In the genomic region with DNA sequence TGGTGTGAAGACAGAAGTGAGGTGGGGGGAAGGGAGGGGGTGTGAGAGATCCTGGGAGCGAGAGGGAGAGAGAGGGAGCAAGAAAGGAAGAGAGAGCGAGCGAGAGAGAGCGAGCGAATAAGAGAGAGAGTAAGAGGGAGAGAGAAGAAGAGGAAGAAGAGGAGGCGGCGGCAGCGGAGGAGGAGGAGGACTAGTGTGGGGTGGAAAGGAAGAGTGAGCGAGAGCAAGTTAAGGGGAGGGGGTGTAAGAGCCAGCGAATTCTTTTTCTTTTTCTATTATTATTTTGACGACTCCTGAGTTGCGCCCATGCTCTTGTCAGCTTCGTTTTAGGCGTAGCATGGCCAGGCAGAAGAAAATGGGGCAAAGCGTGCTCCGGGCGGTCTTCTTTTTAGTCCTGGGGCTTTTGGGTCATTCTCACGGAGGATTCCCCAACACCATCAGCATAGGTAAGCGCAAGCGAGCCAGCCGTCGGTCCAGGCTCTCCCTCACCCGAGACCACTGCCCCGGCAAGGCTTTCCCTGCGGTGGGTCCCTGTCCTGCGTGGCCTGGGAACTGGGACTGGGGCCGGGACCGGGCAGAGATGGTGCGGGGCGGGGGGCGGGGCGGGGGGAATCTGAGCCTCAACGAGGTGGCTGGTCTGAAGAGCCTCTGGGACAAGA, we compare ENCODE assay signal across 9 cellular contexts. TPM values are rescaled to one million over a fixed set of nuclear protein-coding genes. Genes with fewer than 3 reads are reported as not detected.
DNase-seq lines count a peak whose midpoint lies in the region; ATAC-seq and TF ChIP-seq lines count a peak whose summit lies in the region.
"Had no signal": no experiment of that assay in that cellular context is flagged by ENCODE, and none has a peak within 500 bp of the region (broad histone marks: within the 10 kb centered on the region; RNA-seq: fewer than 3 reads in every experiment).

A gene (plus strand): TSS at position 80 of the 659 bp plus-strand sequence. CDS start 258 bp downstream, at position 338.

- H2AFZ ChIP-seq in mammary epithelial cell (ENCODE audit: low read depth, low read length), result peak within 1 kb of the TSS; percentile 60

- WGBS in mammary epithelial cell (ENCODE audit: low coverage, missing lambda C conversion rate), result 37% methylated on average over 14 of the region's 33 CpGs

- BruUV-seq in mammary epithelial cell (replicated peaks; lab: Mats Ljungman, UMichigan), result no TSS peak

- H3K4me3 ChIP-seq in mammary epithelial cell (replicated peaks in 1 of 3; ENCODE audit: insufficient read depth in 1 of 3, low read depth in 2 of 3, low read length in 3 of 3), result peak within 1 kb of the TSS in 2 of 3 experiments; percentile 28 to 30

- in situ Hi-C loops in mammary epithelial cell (cut with MboI; ENCODE audit: low sequenced_read_pairs in 2 of 2), result no loop called here

- TF ChIP-seq CTCF in mammary epithelial cell (conservative IDR thresholded peaks at IDR 0.05 in 1 of 2, IDR thresholded peaks at IDR 0.05 in 1 of 2; ENCODE audit: extremely low read depth in 1 of 2, insufficient read depth in 1 of 2, low read depth in 1 of 2, low read length in 2 of 2), result no peak

- ATAC-seq in HG03045 (IDR thresholded peaks at IDR 0.05; ENCODE audit: unreplicated experiment) (no peak), HG03097 (IDR thresholded peaks at IDR 0.05; ENCODE audit: low FRiP score, unreplicated experiment) (no peak), HG03432 (IDR thresholded peaks at IDR 0.05; ENCODE audit: unreplicated experiment) (no peak)

- CTCF ChIA-PET in mammary epithelial cell (lab: Charles Lee; ENCODE audit: low non-redundant PET), result no interaction called here

- H3K9me3 ChIP-seq in mammary epithelial cell (replicated peaks; ENCODE audit: insufficient read depth, low read length), result no peaks in the 10 kb centered on the region

- intact Hi-C loops in mammary epithelial cell (cut with micrococcal nuclease), result no loop called here

- dilution Hi-C loops in mammary epithelial cell (cut with HindIII; ENCODE audit: low sequenced_read_pairs), result no loop called here

- H3K4me1 ChIP-seq in mammary epithelial cell (ENCODE audit: insufficient read depth, low read length), result no peaks in the 10 kb centered on the region

- H3K27ac ChIP-seq in mammary epithelial cell (ENCODE audit: insufficient read depth, low read depth, low read length), result no peak within 1 kb of the TSS
- peak within 1 kb of the TSS; percentile 15 for H3K27ac ChIP-seq in layer of hippocampus (ENCODE audit: low read depth, low read length)
- H3K27ac ChIP-seq in substantia nigra (ENCODE audit: low read depth, low read length, poor library complexity, severe bottlenecking), result peak within 1 kb of the TSS; percentile 53
- H3K27ac ChIP-seq: 22Rv1 had no signal

- H3K27me3 ChIP-seq in mammary epithelial cell (ENCODE audit: insufficient read depth, low read length) (peaks cover 9% of the 10 kb centered on the region), layer of hippocampus (ENCODE audit: control insufficient read depth, insufficient read depth, low read length) (no peaks in the 10 kb centered on the region)

- H3K36me3 ChIP-seq in mammary epithelial cell (ENCODE audit: insufficient read depth, low read length), result no peaks in the 10 kb centered on the region

- no peaks in the 10 kb centered on the region for H4K20me1 ChIP-seq in mammary epithelial cell (ENCODE audit: insufficient read depth, low read length)

- no peaks in the 10 kb centered on the region for H3K79me2 ChIP-seq in mammary epithelial cell (ENCODE audit: insufficient read depth, low read length)

- peak within 1 kb of the TSS; percentile 67 for H3K4me2 ChIP-seq in mammary epithelial cell (ENCODE audit: insufficient read depth, low read depth, low read length)

- no peak within 1 kb of the TSS for H3K9ac ChIP-seq in mammary epithelial cell (ENCODE audit: insufficient read depth, low read length)

- DNase-seq in NCI-H1105 treated with DMSO at 0.1 percent for 48 hours (lab: John Stamatoyannopoulos, UW) (peak; percentile 3), NCI-H1105 (lab: John Stamatoyannopoulos, UW) (no peak), mammary epithelial cell (no peak), substantia nigra (lab: John Stamatoyannopoulos, UW) (peak in 18 of 49 donors; percentile 1 to 41 (median 7))

RNA-seq across cellular contexts. Expression of the gene that starts here (rescaled TPM):
- total RNA-seq in mammary epithelial cell, result under 1 TPM; 0.73 to 0.83 TPM
- 0.06 TPM for polyA plus RNA-seq in mammary epithelial cell
- polyA minus RNA-seq in mammary epithelial cell, result not detected
